Comparison of ENCODE assay signal across 25 cellular contexts in the genomic region with DNA sequence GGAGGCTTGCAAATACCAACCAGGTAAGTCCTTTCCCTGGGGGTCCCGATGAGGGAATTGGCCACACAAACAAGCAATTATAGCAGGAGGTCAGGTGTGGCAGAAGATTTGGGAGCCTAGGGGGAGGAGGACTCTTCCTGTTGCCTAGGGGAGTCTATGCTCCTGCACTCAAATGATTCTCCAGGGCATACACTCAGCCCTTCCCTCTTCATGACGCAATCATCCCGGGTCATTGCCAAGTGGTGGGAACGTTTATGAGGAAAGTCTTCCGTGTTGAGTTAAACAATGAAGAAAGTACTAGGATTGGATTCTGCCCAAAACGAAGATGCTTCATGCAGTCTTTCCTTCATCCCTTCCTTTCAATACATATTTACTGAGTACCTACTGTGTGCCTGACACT.
A peak's percentile ranks its signal among the peaks of the same experiment; 100 is the strongest.
DNase-seq lines count a peak whose midpoint lies in the region; ATAC-seq and TF ChIP-seq lines count a peak whose summit lies in the region.
"Had no signal": no experiment of that assay in that cellular context is flagged by ENCODE, and none has a peak within 500 bp of the region (broad histone marks: within the 10 kb centered on the region; RNA-seq: fewer than 3 reads in every experiment).

No MANE protein-coding gene starts in this region.

- no peaks in the 10 kb centered on the region for H3K4me1 ChIP-seq in left ventricle myocardium inferior
- H3K4me1 ChIP-seq: ascending aorta, sigmoid colon, stomach, tibial nerve had no signal

- DNase-seq in Right ventricle myocardium inferior (ENCODE audit: missing footprints) (no peak), cardiac septum (ENCODE audit: low spot score) (no peak), SW480 (ENCODE audit: low spot score) (peak; percentile 7), left ventricle myocardium inferior (peak; percentile 25), omental fat pad (ENCODE audit: low spot score) (no peak)
- DNase-seq in stimulated activated CD4-positive, alpha-beta T cell treated with anti-CD3 and anti-CD28 coated beads, Interleukin-1b, Interleukin-23, amount 100 ng/mL, for 48 hours: no peak
- DNase-seq: activated CD4-positive, alpha-beta memory T cell treated with anti-CD3 and anti-CD28 coated beads for 36 hours; activated naive CD8-positive, alpha-beta T cell treated with anti-CD3 and anti-CD28 coated beads for 36 hours; central memory CD4-positive, alpha-beta T cell; dermis blood vessel endothelial cell; GF-D8; glutamatergic neuron; H9; KG1; kidney; NCI-H69; posterior cingulate gyrus; RPMI8226; sigmoid colon; stimulated activated CD8-positive, alpha-beta memory T cell treated with anti-CD3 and anti-CD28 coated beads, Interleukin-4, amount 100 ng/mL, for 48 hours; stomach had no signal

- no peaks in the 10 kb centered on the region for H3K9me3 ChIP-seq in left ventricle myocardium inferior (replicated peaks)
- H3K9me3 ChIP-seq: ascending aorta, sigmoid colon, stomach, tibial nerve had no signal

- intact Hi-C loops in Right ventricle myocardium inferior (cut with DNase I) (no loop called here), cardiac septum (cut with DNase I) (no loop called here), left ventricle myocardium inferior (cut with micrococcal nuclease) (no loop called here)

- no peaks in the 10 kb centered on the region for H3K36me3 ChIP-seq in left ventricle myocardium inferior
- H3K36me3 ChIP-seq: ascending aorta, sigmoid colon, stomach, tibial nerve had no signal

- no peak overlapping the region for H3K27ac ChIP-seq in left ventricle myocardium inferior (replicated peaks)
- H3K27ac ChIP-seq: ascending aorta, sigmoid colon, stomach, tibial nerve had no signal

- ATAC-seq in Right ventricle myocardium inferior: peak; percentile 67
- no peak for ATAC-seq in HG03571 (IDR thresholded peaks at IDR 0.05; ENCODE audit: unreplicated experiment)
- no peak for ATAC-seq in HG02885 (IDR thresholded peaks at IDR 0.05; ENCODE audit: poor library complexity, unreplicated experiment)
- ATAC-seq in omental fat pad (ENCODE audit: low FRiP score): no peak

- no peak for TF ChIP-seq CTCF in left ventricle myocardium inferior (IDR thresholded peaks at IDR 0.05; ENCODE audit: borderline replicate concordance)
- TF ChIP-seq CTCF in omental fat pad (IDR thresholded peaks at IDR 0.05): no peak

- no peak overlapping the region for H3K4me3 ChIP-seq in left ventricle myocardium inferior
- H3K4me3 ChIP-seq: ascending aorta, sigmoid colon, stomach, tibial nerve had no signal

- H3K27me3 ChIP-seq in left ventricle myocardium inferior (ENCODE audit: low read depth): no peaks in the 10 kb centered on the region
- H3K27me3 ChIP-seq: ascending aorta, sigmoid colon, stomach, tibial nerve had no signal

Comparison
In these comparisons a context has a peak if more than half of its experiments do, and no peak if none do; other contexts are left out.
1. DNase-seq: peak in SW480 (single experiment) and left ventricle myocardium inferior (single experiment); none in Right ventricle myocardium inferior (single experiment), cardiac septum (single experiment), stimulated activated CD4-positive, alpha-beta T cell treated with anti-CD3 and anti-CD28 coated beads, Interleukin-1b, Interleukin-23, amount 100 ng/mL, for 48 hours (single experiment) and omental fat pad (single experiment).